2 cellular contexts compared by ENCODE assay signal in genomic region chr12:109421355-109422087, GRCh38.
A peak's percentile ranks its signal among the peaks of the same experiment; 100 is the strongest.
TF ChIP-seq lines count a peak whose summit lies in the region.

No MANE protein-coding gene starts in this region.

TF ChIP-seq in HEK293, 187 proteins besides CTCF, POLR2A, EP300 and RAD21:
- no peak for TF ChIP-seq WT1 (tag by site-specific recombination; IDR thresholded peaks at IDR 0.05)
- peak; percentile 56 for TF ChIP-seq ATF2 (tag by site-specific recombination; IDR thresholded peaks at IDR 0.05; ENCODE audit: low read depth)
- TF ChIP-seq ZNF623 (tag by site-specific recombination; IDR thresholded peaks at IDR 0.05): peak; percentile 93

TF ChIP-seq in H1, 55 proteins besides CTCF, POLR2A, EP300 and RAD21:
- no peak for TF ChIP-seq NANOG (IDR thresholded peaks at IDR 0.05; ENCODE audit: insufficient read depth, low read depth, low read length, poor library complexity, severe bottlenecking)
- no peak for TF ChIP-seq KDM4A (IDR thresholded peaks at IDR 0.05; ENCODE audit: low read depth, low read length, severe bottlenecking)
- no peak for TF ChIP-seq SIRT6 (IDR thresholded peaks at IDR 0.05; ENCODE audit: low read length)
- TF ChIP-seq CHD1 (IDR thresholded peaks at IDR 0.05; ENCODE audit: low read depth, low read length): no peak
- no peak for TF ChIP-seq CTBP2 (IDR thresholded peaks at IDR 0.05; ENCODE audit: borderline replicate concordance, insufficient read depth, insufficient read length, low read length)
- no peak for TF ChIP-seq RXRA (IDR thresholded peaks at IDR 0.05; ENCODE audit: insufficient read depth, low read depth, low read length)
- no peak for TF ChIP-seq SUZ12 (IDR thresholded peaks at IDR 0.05; ENCODE audit: low read length)
- TF ChIP-seq TAF1 (IDR thresholded peaks at IDR 0.05; ENCODE audit: low read depth, low read length): no peak
- TF ChIP-seq ASH2L (IDR thresholded peaks at IDR 0.05; ENCODE audit: low read length): no peak
- TF ChIP-seq GABPA (IDR thresholded peaks at IDR 0.05; ENCODE audit: borderline replicate concordance, insufficient read depth, low read length): no peak
TF ChIP-seq in H1: peak in this region for 0.
